29 cellular contexts compared by ENCODE assay signal in genomic region chr12:66428261-66428660, GRCh38.
"Had no signal": no experiment of that assay in that cellular context is flagged by ENCODE, and none has a peak within 500 bp of the region (broad histone marks: within the 10 kb centered on the region; RNA-seq: fewer than 3 reads in every experiment).

No MANE protein-coding gene starts in this region.

- H3K4me3 Mint-ChIP-seq: activated B cell treated with CpG ODN at 0.5 μM for 24 hours; activated CD4-positive, alpha-beta memory T cell treated with anti-CD3 and anti-CD28 coated beads, Interleukin-2, amount 10 ng/mL, durations not matched to agents 7 days and 5 days; activated CD4-positive, alpha-beta T cell treated with anti-CD3 and anti-CD28 coated beads for 36 hours; activated CD4-positive, alpha-beta T cell treated with anti-CD3 and anti-CD28 coated beads, Interleukin-2, amount 10 ng/mL, durations not matched to agents 24 days and 14 days; activated naive CD8-positive, alpha-beta T cell; activated T-cell treated with anti-CD3 and anti-CD28 coated beads, Interleukin-2, amount 50 U/mL, for 24 hours; activated T-helper 17 cell treated with anti-CD3 and anti-CD28 coated beads, Interleukin-2, amount 50 U/mL, for 72 hours; central memory CD8-positive, alpha-beta T cell; dendritic cell treated with granulocyte-macrophage colony-stimulating factor and Interleukin-4, amounts not matched to agents 40 ng/mL and 50 ng/mL, for 4 days; endodermal cell had no signal

- H3K4me1 Mint-ChIP-seq: activated B cell treated with CpG ODN at 0.5 μM for 24 hours; activated CD4-positive, alpha-beta memory T cell treated with anti-CD3 and anti-CD28 coated beads, Interleukin-2, amount 10 ng/mL, durations not matched to agents 7 days and 5 days; activated CD4-positive, alpha-beta T cell treated with anti-CD3 and anti-CD28 coated beads for 36 hours; activated CD4-positive, alpha-beta T cell treated with anti-CD3 and anti-CD28 coated beads, Interleukin-2, amount 10 ng/mL, durations not matched to agents 24 days and 14 days; activated T-helper 17 cell treated with anti-CD3 and anti-CD28 coated beads, Interleukin-2, amount 50 U/mL, for 72 hours; central memory CD8-positive, alpha-beta T cell had no signal

- H3K27me3 Mint-ChIP-seq: activated B cell treated with CpG ODN at 0.5 μM for 24 hours; activated CD4-positive, alpha-beta T cell treated with anti-CD3 and anti-CD28 coated beads for 36 hours; activated naive CD8-positive, alpha-beta T cell; activated T-helper 17 cell treated with anti-CD3 and anti-CD28 coated beads, Interleukin-2, amount 50 U/mL, for 72 hours; dendritic cell treated with granulocyte-macrophage colony-stimulating factor and Interleukin-4, amounts not matched to agents 40 ng/mL and 50 ng/mL, for 4 days had no signal

- H3K4me1 ChIP-seq: gastrocnemius medialis had no signal

- H3K27me3 ChIP-seq: brain microvascular endothelial cell, dorsolateral prefrontal cortex, gastrocnemius medialis had no signal

- H3K27ac Mint-ChIP-seq: activated B cell treated with CpG ODN at 0.5 μM for 24 hours; activated CD4-positive, alpha-beta memory T cell treated with anti-CD3 and anti-CD28 coated beads, Interleukin-2, amount 10 ng/mL, durations not matched to agents 7 days and 5 days; activated CD4-positive, alpha-beta T cell treated with anti-CD3 and anti-CD28 coated beads for 36 hours; activated naive CD8-positive, alpha-beta T cell; activated T-cell treated with anti-CD3 and anti-CD28 coated beads, Interleukin-2, amount 50 U/mL, for 24 hours; activated T-helper 17 cell treated with anti-CD3 and anti-CD28 coated beads, Interleukin-2, amount 50 U/mL, for 72 hours; dendritic cell treated with granulocyte-macrophage colony-stimulating factor and Interleukin-4, amounts not matched to agents 40 ng/mL and 50 ng/mL, for 4 days; endodermal cell had no signal

- H3K36me3 ChIP-seq: brain microvascular endothelial cell, gastrocnemius medialis had no signal

- DNase-seq: activated B cell treated with CpG ODN at 0.5 μM for 24 hours; activated CD4-positive, alpha-beta memory T cell treated with anti-CD3 and anti-CD28 coated beads, Interleukin-2, amount 10 ng/mL, durations not matched to agents 7 days and 5 days; activated CD4-positive, alpha-beta T cell treated with anti-CD3 and anti-CD28 coated beads for 36 hours; activated CD4-positive, alpha-beta T cell treated with anti-CD3 and anti-CD28 coated beads, Interleukin-2, amount 10 ng/mL, durations not matched to agents 24 days and 14 days; activated CD4-positive, alpha-beta T cell treated with anti-CD3 and anti-CD28 coated beads, Interleukin-2, amount 50 U/mL, for 4 hours; activated CD8-positive, alpha-beta memory T cell treated with anti-CD3 and anti-CD28 coated beads, Interleukin-2, amount 50 U/mL, for 48 hours; activated effector memory CD4-positive, alpha-beta T cell treated with Interleukin-2 at 50 U/mL for 16 hours; activated gamma-delta T cell treated with Interleukin-2 at 50 U/mL for 16 hours; activated naive CD4-positive, alpha-beta T cell treated with anti-CD3 and anti-CD28 coated beads, Interleukin-2, amount 50 U/mL, for 16 hours; activated naive CD4-positive, alpha-beta T cell treated with Interleukin-2 at 50 U/mL for 16 hours; activated T-cell treated with anti-CD3 and anti-CD28 coated beads for 4 hours; activated T-cell treated with anti-CD3 and anti-CD28 coated beads, Interleukin-2, amount 50 U/mL, for 24 hours; amniotic stem cell; anterior cingulate cortex; brain microvascular endothelial cell; dorsolateral prefrontal cortex; effector memory CD4-positive, alpha-beta T cell; endodermal cell; foreskin fibroblast; gastrocnemius medialis; T-helper 2 cell had no signal

- ATAC-seq: activated CD4-positive, alpha-beta T cell treated with anti-CD3 and anti-CD28 coated beads for 36 hours; activated CD4-positive, CD25-positive, alpha-beta regulatory T cell treated with anti-CD3 and anti-CD28 coated beads, Interleukin-2, amount 50 U/mL, for 24 hours; activated T-helper 17 cell treated with anti-CD3 and anti-CD28 coated beads, Interleukin-2, amount 50 U/mL, for 72 hours; esophagus mucosa; gastrocnemius medialis had no signal

- H3K27ac ChIP-seq: brain microvascular endothelial cell, coronary artery, gastrocnemius medialis, VCaP had no signal

- H3K4me3 ChIP-seq: coronary artery, gastrocnemius medialis had no signal

- H3K9me3 Mint-ChIP-seq: activated CD4-positive, alpha-beta memory T cell treated with anti-CD3 and anti-CD28 coated beads, Interleukin-2, amount 10 ng/mL, durations not matched to agents 7 days and 5 days had no signal
